1 cellular context compared by ENCODE assay signal in the genomic region with DNA sequence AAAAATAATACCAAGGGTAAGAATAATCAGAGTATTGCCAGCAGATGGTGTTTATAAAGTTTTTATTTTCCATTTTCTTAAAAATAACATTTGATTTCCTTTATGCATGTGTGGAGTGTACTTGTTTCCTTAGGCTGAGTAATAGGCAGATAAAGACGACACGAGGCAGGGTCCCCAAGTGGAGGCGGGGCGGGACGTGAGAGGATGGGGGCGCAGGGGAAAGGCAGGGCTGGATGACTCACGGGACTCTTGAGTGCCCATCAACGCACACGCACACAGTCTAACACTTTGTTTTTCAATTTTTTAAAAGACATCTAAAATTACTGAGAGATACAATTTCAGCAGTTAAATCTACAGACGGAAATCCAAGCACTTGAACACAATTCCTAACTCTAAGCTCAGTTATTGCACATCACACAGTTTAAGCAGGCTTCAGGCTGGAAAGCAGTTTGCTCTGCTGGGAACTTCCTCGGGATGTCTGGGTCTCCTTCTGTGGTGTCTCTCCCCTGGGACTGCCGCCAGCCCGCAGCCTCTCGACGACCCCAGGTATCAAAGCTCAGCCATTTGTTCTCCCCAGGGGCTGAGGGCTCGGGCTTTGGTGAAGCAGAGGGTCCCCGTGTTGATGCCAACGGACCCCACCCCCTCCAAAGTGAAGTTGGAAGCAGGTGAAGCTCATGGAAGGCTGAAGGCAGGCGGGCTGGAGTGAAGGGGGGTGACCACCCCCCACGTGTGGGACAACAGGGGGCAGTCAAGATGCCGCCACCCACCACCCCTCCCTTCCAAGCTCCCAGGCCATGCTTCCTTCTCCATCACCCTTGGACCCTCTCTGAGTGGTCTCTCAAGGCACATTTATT.
TF ChIP-seq lines count a peak whose summit lies in the region.

No MANE protein-coding gene starts in this region.

TF ChIP-seq in HepG2, 621 proteins besides CTCF, POLR2A, EP300 and RAD21:
- TF ChIP-seq, protein P1, sequence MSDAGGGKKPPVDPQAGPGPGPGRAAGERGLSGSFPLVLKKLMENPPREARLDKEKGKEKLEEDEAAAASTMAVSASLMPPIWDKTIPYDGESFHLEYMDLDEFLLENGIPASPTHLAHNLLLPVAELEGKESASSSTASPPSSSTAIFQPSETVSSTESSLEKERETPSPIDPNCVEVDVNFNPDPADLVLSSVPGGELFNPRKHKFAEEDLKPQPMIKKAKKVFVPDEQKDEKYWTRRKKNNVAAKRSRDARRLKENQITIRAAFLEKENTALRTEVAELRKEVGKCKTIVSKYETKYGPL (CRISPR knock-in tag; IDR thresholded peaks at IDR 0.05): no peak
- TF ChIP-seq ZNF615 (CRISPR knock-in tag; IDR thresholded peaks at IDR 0.05; ENCODE audit: borderline replicate concordance) (no peak), PRMT3 (CRISPR knock-in tag; IDR thresholded peaks at IDR 0.05; ENCODE audit: borderline replicate concordance, low read depth) (no peak), MTF1 (CRISPR knock-in tag; IDR thresholded peaks at IDR 0.05) (no peak), SAFB2 (CRISPR knock-in tag; IDR thresholded peaks at IDR 0.05; ENCODE audit: borderline replicate concordance, low read depth) (no peak), ZNF382 (CRISPR knock-in tag; IDR thresholded peaks at IDR 0.05; ENCODE audit: borderline replicate concordance) (no peak), ZNF10 (CRISPR knock-in tag; IDR thresholded peaks at IDR 0.05; ENCODE audit: borderline replicate concordance, low read depth) (no peak), ZNF713 (CRISPR knock-in tag; IDR thresholded peaks at IDR 0.05) (no peak), ZBTB8A (CRISPR knock-in tag; IDR thresholded peaks at IDR 0.05; ENCODE audit: borderline replicate concordance, low read depth) (no peak), ZFP37 (CRISPR knock-in tag; IDR thresholded peaks at IDR 0.05; ENCODE audit: borderline replicate concordance) (no peak), TAF15 (IDR thresholded peaks at IDR 0.05; ENCODE audit: low read depth, low read length, poor library complexity, severe bottlenecking) (no peak), FOXA1 (IDR thresholded peaks at IDR 0.05) (no peak), FOXA1 (CRISPR knock-in tag; IDR thresholded peaks at IDR 0.05) (no peak), CC2D1A (CRISPR knock-in tag; IDR thresholded peaks at IDR 0.05) (no peak), RORA (CRISPR knock-in tag; IDR thresholded peaks at IDR 0.05) (no peak)
- TF ChIP-seq, protein P2, sequence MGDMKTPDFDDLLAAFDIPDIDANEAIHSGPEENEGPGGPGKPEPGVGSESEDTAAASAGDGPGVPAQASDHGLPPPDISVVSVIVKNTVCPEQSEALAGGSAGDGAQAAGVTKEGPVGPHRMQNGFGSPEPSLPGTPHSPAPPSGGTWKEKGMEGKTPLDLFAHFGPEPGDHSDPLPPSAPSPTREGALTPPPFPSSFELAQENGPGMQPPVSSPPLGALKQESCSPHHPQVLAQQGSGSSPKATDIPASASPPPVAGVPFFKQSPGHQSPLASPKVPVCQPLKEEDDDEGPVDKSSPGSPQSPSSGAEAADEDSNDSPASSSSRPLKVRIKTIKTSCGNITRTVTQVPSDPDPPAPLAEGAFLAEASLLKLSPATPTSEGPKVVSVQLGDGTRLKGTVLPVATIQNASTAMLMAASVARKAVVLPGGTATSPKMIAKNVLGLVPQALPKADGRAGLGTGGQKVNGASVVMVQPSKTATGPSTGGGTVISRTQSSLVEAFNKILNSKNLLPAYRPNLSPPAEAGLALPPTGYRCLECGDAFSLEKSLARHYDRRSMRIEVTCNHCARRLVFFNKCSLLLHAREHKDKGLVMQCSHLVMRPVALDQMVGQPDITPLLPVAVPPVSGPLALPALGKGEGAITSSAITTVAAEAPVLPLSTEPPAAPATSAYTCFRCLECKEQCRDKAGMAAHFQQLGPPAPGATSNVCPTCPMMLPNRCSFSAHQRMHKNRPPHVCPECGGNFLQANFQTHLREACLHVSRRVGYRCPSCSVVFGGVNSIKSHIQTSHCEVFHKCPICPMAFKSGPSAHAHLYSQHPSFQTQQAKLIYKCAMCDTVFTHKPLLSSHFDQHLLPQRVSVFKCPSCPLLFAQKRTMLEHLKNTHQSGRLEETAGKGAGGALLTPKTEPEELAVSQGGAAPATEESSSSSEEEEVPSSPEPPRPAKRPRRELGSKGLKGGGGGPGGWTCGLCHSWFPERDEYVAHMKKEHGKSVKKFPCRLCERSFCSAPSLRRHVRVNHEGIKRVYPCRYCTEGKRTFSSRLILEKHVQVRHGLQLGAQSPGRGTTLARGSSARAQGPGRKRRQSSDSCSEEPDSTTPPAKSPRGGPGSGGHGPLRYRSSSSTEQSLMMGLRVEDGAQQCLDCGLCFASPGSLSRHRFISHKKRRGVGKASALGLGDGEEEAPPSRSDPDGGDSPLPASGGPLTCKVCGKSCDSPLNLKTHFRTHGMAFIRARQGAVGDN (CRISPR knock-in tag; IDR thresholded peaks at IDR 0.05): no peak
- TF ChIP-seq, protein P3, sequence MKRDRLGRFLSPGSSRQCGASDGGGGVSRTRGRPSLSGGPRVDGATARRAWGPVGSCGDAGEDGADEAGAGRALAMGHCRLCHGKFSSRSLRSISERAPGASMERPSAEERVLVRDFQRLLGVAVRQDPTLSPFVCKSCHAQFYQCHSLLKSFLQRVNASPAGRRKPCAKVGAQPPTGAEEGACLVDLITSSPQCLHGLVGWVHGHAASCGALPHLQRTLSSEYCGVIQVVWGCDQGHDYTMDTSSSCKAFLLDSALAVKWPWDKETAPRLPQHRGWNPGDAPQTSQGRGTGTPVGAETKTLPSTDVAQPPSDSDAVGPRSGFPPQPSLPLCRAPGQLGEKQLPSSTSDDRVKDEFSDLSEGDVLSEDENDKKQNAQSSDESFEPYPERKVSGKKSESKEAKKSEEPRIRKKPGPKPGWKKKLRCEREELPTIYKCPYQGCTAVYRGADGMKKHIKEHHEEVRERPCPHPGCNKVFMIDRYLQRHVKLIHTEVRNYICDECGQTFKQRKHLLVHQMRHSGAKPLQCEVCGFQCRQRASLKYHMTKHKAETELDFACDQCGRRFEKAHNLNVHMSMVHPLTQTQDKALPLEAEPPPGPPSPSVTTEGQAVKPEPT (CRISPR knock-in tag; IDR thresholded peaks at IDR 0.05; ENCODE audit: low read depth): no peak
- TF ChIP-seq, protein P4, sequence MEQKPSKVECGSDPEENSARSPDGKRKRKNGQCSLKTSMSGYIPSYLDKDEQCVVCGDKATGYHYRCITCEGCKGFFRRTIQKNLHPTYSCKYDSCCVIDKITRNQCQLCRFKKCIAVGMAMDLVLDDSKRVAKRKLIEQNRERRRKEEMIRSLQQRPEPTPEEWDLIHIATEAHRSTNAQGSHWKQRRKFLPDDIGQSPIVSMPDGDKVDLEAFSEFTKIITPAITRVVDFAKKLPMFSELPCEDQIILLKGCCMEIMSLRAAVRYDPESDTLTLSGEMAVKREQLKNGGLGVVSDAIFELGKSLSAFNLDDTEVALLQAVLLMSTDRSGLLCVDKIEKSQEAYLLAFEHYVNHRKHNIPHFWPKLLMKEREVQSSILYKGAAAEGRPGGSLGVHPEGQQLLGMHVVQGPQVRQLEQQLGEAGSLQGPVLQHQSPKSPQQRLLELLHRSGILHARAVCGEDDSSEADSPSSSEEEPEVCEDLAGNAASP (CRISPR knock-in tag; IDR thresholded peaks at IDR 0.05; ENCODE audit: borderline replicate concordance): no peak
- TF ChIP-seq, protein P5, sequence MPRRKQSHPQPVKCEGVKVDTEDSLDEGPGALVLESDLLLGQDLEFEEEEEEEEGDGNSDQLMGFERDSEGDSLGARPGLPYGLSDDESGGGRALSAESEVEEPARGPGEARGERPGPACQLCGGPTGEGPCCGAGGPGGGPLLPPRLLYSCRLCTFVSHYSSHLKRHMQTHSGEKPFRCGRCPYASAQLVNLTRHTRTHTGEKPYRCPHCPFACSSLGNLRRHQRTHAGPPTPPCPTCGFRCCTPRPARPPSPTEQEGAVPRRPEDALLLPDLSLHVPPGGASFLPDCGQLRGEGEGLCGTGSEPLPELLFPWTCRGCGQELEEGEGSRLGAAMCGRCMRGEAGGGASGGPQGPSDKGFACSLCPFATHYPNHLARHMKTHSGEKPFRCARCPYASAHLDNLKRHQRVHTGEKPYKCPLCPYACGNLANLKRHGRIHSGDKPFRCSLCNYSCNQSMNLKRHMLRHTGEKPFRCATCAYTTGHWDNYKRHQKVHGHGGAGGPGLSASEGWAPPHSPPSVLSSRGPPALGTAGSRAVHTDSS (CRISPR knock-in tag; conservative IDR thresholded peaks at IDR 0.05): no peak
